ENCODE assay signal across 8 cellular contexts in genomic region chr1:29453502-29454240, GRCh38.
A peak's percentile ranks its signal among the peaks of the same experiment; 100 is the strongest.
DNase-seq lines count a peak whose midpoint lies in the region; ATAC-seq lines count a peak whose summit lies in the region.

No MANE protein-coding gene starts in this region.

- DNase-seq in Caki2 (ENCODE audit: low read depth), result peak; percentile 27
- peak; percentile 8 for DNase-seq in HK-2 (ENCODE audit: unreplicated experiment)
- peak; percentile 77 for DNase-seq in SHP77 treated with DMSO at 0.1 percent for 48 hours (lab: John Stamatoyannopoulos, UW)
- DNase-seq in foreskin melanocyte, result peak; percentile 18
- no peak for DNase-seq in activated T-cell treated with anti-CD3 and anti-CD28 coated beads for 4 hours

- ATAC-seq in GM19035 (IDR thresholded peaks at IDR 0.05; ENCODE audit: unreplicated experiment) (no peak), GM18870 (IDR thresholded peaks at IDR 0.05; ENCODE audit: unreplicated experiment) (no peak), HG03521 (IDR thresholded peaks at IDR 0.05; ENCODE audit: unreplicated experiment) (no peak)

- in situ Hi-C loops in Caki2 (cut with HindIII; ENCODE audit: low pct_unique_long_range_greater_than_20kb, low sequenced_read_pairs), result no loop called here
